Comparison of ENCODE assay signal across 8 cellular contexts in genomic region chr11:61947486-61948210, GRCh38. TPM values are rescaled to one million over a fixed set of nuclear protein-coding genes. Genes with fewer than 3 reads are reported as not detected.
DNase-seq lines count a peak whose midpoint lies in the region; ATAC-seq and TF ChIP-seq lines count a peak whose summit lies in the region.

No MANE protein-coding gene starts in this region.

- H3K9me3 ChIP-seq in DOHH2 (ENCODE audit: control insufficient read depth, insufficient read depth, low read length), result no peaks in the 10 kb centered on the region
- no peaks in the 10 kb centered on the region for H3K9me3 ChIP-seq in MM.1S (replicated peaks; ENCODE audit: insufficient read depth, low read length)
- no peaks in the 10 kb centered on the region for H3K9me3 ChIP-seq in tibial nerve

- DNase-seq in MM.1S, result peak; percentile 61
- peak; percentile 81 for DNase-seq in RPMI7951 (ENCODE audit: low read depth)
- peak; percentile 35 for DNase-seq in activated T-helper 1 cell treated with Interleukin-2 at 50 U/mL for 16 hours (ENCODE audit: low read depth)
- peak; percentile 94 for DNase-seq in fibroblast of mammary gland (ENCODE audit: low read depth)
- DNase-seq in neural crest cell (ENCODE audit: low read depth, low spot score), result peak; percentile 81
- peak; percentile 95 to 99 for DNase-seq in tibial nerve (ENCODE audit: low spot score in 2 of 2)

- H3K27ac ChIP-seq in DOHH2 (ENCODE audit: low read depth, low read length) (no peak overlapping the region), MM.1S (ENCODE audit: low read length) (no peak overlapping the region), tibial nerve (peak overlapping the region; percentile 2 to 94 (median 68))

- H3K27ac Mint-ChIP-seq in neural crest cell (ENCODE audit: unreplicated experiment), result no peak overlapping the region

- ATAC-seq in HG03432 (IDR thresholded peaks at IDR 0.05; ENCODE audit: unreplicated experiment), result no peak

- peaks cover 16% of the 10 kb centered on the region for H3K27me3 Mint-ChIP-seq in neural crest cell (ENCODE audit: low read depth)

- no peak overlapping the region for H3K4me3 ChIP-seq in DOHH2 (ENCODE audit: low read length)
- H3K4me3 ChIP-seq in MM.1S (ENCODE audit: low read length), result no peak overlapping the region
- no peak overlapping the region for H3K4me3 ChIP-seq in fibroblast of mammary gland (ENCODE audit: control insufficient read depth, low read depth, low read length)
- H3K4me3 ChIP-seq in tibial nerve, result no peak overlapping the region

- peaks cover 12% of the 10 kb centered on the region for H3K4me1 Mint-ChIP-seq in neural crest cell

- H3K9me2 ChIP-seq in DOHH2 (replicated peaks; ENCODE audit: control insufficient read depth, low read length), result no peaks in the 10 kb centered on the region
- H3K9me2 ChIP-seq in MM.1S (replicated peaks; ENCODE audit: insufficient read depth, low read length), result no peaks in the 10 kb centered on the region

- H3K36me3 ChIP-seq in DOHH2 (ENCODE audit: control insufficient read depth, low read length), result no peaks in the 10 kb centered on the region
- H3K36me3 ChIP-seq in MM.1S (replicated peaks; ENCODE audit: insufficient read depth, low read length), result no peaks in the 10 kb centered on the region
- H3K36me3 ChIP-seq in tibial nerve, result no peaks in the 10 kb centered on the region

- H3K36me3 Mint-ChIP-seq in neural crest cell (ENCODE audit: low read depth), result no peaks in the 10 kb centered on the region

- TF ChIP-seq EP300 in tibial nerve (IDR thresholded peaks at IDR 0.05), result peak in 1 of 2 donors; percentile 76

- H4K20me1 ChIP-seq in DOHH2 (ENCODE audit: control insufficient read depth, insufficient read depth, low read depth, low read length), result no peaks in the 10 kb centered on the region
- no peaks in the 10 kb centered on the region for H4K20me1 ChIP-seq in MM.1S (ENCODE audit: insufficient read depth, low read length)

- 4 to 10% methylated on average over 8 of the region's 8 CpGs for WGBS in tibial nerve, 2 donors

- peaks cover 2% of the 10 kb centered on the region; the same call in 1 of the 2 replicates for H3K27me3 ChIP-seq in DOHH2 (ENCODE audit: control insufficient read depth, low read length)
- peaks cover 6% of the 10 kb centered on the region for H3K27me3 ChIP-seq in MM.1S (replicated peaks; ENCODE audit: insufficient read depth, low read length)
- H3K27me3 ChIP-seq in tibial nerve, result no peaks in the 10 kb centered on the region

- peak in 1 of 2 donors; percentile 29 for TF ChIP-seq POLR2A in tibial nerve (IDR thresholded peaks at IDR 0.05)

- H3F3A ChIP-seq in DOHH2 (ENCODE audit: control insufficient read depth, insufficient read depth) (no peaks in the 10 kb centered on the region), MM.1S (ENCODE audit: insufficient read depth, low read length) (no peaks in the 10 kb centered on the region)

- H3K79me2 ChIP-seq in DOHH2 (ENCODE audit: control insufficient read depth, low read length), result no peaks in the 10 kb centered on the region
- H3K79me2 ChIP-seq in MM.1S (ENCODE audit: low read length), result no peaks in the 10 kb centered on the region

- peak; percentile 96 for TF ChIP-seq CTCF in DOHH2 (IDR thresholded peaks at IDR 0.05; ENCODE audit: low read depth, low read length, poor library complexity, severe bottlenecking)
- peak; percentile 92 for TF ChIP-seq CTCF in MM.1S (IDR thresholded peaks at IDR 0.05; ENCODE audit: low read length)
- TF ChIP-seq CTCF in fibroblast of mammary gland (conservative IDR thresholded peaks at IDR 0.05; ENCODE audit: control insufficient read depth, insufficient read depth, low read depth, low read length), result peak; percentile 100
- TF ChIP-seq CTCF in neural crest cell (conservative IDR thresholded peaks at IDR 0.05), result peak; percentile 93
- TF ChIP-seq CTCF in tibial nerve (IDR thresholded peaks at IDR 0.05), result peak; percentile 88 to 97 (median 94)

- no peaks in the 10 kb centered on the region for H3K9me3 Mint-ChIP-seq in neural crest cell

- H3K4me1 ChIP-seq in DOHH2 (ENCODE audit: control insufficient read depth, low read length) (peaks cover 9% of the 10 kb centered on the region; the same call in 1 of the 2 replicates), MM.1S (ENCODE audit: low read length) (peaks cover 4% of the 10 kb centered on the region; the same call in 1 of the 2 replicates), tibial nerve (peaks cover 0 to 49% (median 27%) of the 10 kb centered on the region in 4 donors)

- H2AFZ ChIP-seq in MM.1S (ENCODE audit: low read length), result peak overlapping the region; percentile 63; the same call in 1 of the 2 replicates

- H3K4me2 ChIP-seq in DOHH2 (ENCODE audit: low read length) (no peak overlapping the region), MM.1S (ENCODE audit: low read depth, low read length) (no peak overlapping the region)

- H3K9ac ChIP-seq in MM.1S (ENCODE audit: low read length), result no peak overlapping the region

- no peak overlapping the region for H3K4me3 Mint-ChIP-seq in neural crest cell

RNA-seq across cellular contexts. Expression of gene BEST1, which starts 2.5 kb away (rescaled TPM):
- 0.10 and 0.12 TPM in 2 replicates for total RNA-seq in RPMI7951 (2014; rRNA removed; shearing (Covaris generic))
- 0.52 and 0.96 TPM in 2 replicates for total RNA-seq in neural crest cell
- total RNA-seq in tibial nerve, result 10 to 100 TPM; 33.2 to 53.2 (median 45.7) TPM

RNA-seq across cellular contexts. Expression of gene FTH1, which starts 19.8 kb away (rescaled TPM):
- 726 and 869 TPM in 2 replicates for total RNA-seq in RPMI7951 (2014; rRNA removed; shearing (Covaris generic))
- total RNA-seq in neural crest cell (1,207 and 1,209 TPM in 2 replicates), tibial nerve (1,000 to 10,000 TPM; 3,872 to 5,003 (median 4,779) TPM)

RNA-seq across cellular contexts. Expression of gene RAB3IL1, which starts 30.3 kb away (rescaled TPM):
- 0.84 and 1.7 TPM in 2 replicates for total RNA-seq in RPMI7951 (2014; rRNA removed; shearing (Covaris generic))
- total RNA-seq in neural crest cell, result 1.0 and 3.4 TPM in 2 replicates
- 100 to 1,000 TPM in 1 of 4 donors, 10 to 100 TPM in 3; 58.8 to 127 (median 71.1) TPM for total RNA-seq in tibial nerve

RNA-seq across cellular contexts. Expression of gene FADS3, which starts 56.3 kb away (rescaled TPM):
- 60.9 and 65.1 TPM in 2 replicates for total RNA-seq in RPMI7951 (2014; rRNA removed; shearing (Covaris generic))
- total RNA-seq in neural crest cell (13.6 and 17.0 TPM in 2 replicates), tibial nerve (100 to 1,000 TPM; 135 to 327 (median 205) TPM)

Comparison
In these comparisons a context has a peak if more than half of its experiments do, and no peak if none do; other contexts are left out.
1. H3K27ac ChIP-seq: peak in tibial nerve (4 of 4); none in DOHH2 (single experiment) and MM.1S (single experiment).
2. DNase-seq: peak in every context shown above with its lines; median percentile 97 in tibial nerve; 94 in fibroblast of mammary gland; 81 in RPMI7951; 81 in neural crest cell; 61 in MM.1S; 35 in activated T-helper 1 cell treated with Interleukin-2 at 50 U/mL for 16 hours.
3. RNA of gene BEST1, which starts 2.5 kb away (total RNA-seq): 33.2 to 53.2 TPM in tibial nerve; 0.52 to 0.96 TPM in neural crest cell and 0.10 to 0.12 TPM in RPMI7951; every median in the first group is over 10 times any median in the second.
4. RNA of gene RAB3IL1, which starts 30.3 kb away (total RNA-seq): 58.8 to 127 TPM in tibial nerve; 1.0 to 3.4 TPM in neural crest cell and 0.84 to 1.7 TPM in RPMI7951; every median in the first group is over 10 times any median in the second.
5. Peak in every context shown above with its lines, with median percentiles within 50 percentile points of each other: CTCF ChIP-seq.